Comparison of ENCODE assay signal across 26 cellular contexts in genomic region chr17:75003957-75004355, GRCh38.
"Had no signal": no experiment of that assay in that cellular context is flagged by ENCODE, and none has a peak within 500 bp of the region (broad histone marks: within the 10 kb centered on the region; RNA-seq: fewer than 3 reads in every experiment).

No MANE protein-coding gene starts in this region.

- ATAC-seq: natural killer cell; psoas muscle; stimulated activated effector memory CD8-positive, alpha-beta T cell treated with anti-CD3 and anti-CD28 coated beads, Interleukin-12 subunit alpha, Interleukin-12 subunit beta, amount 100 ng/mL, for 72 hours; stimulated activated naive CD8-positive, alpha-beta T cell treated with anti-CD3 and anti-CD28 coated beads, Interleukin-15, amount 100 ng/mL, for 72 hours; stimulated activated naive CD8-positive, alpha-beta T cell treated with anti-CD3 and anti-CD28 coated beads, Interleukin-15, Interleukin-2, amounts not matched to agents 100 U/mL and 50 U/mL, for 24 hours had no signal

- H3K4me3 Mint-ChIP-seq: natural killer cell; nephron; neural progenitor cell; stimulated activated effector memory CD8-positive, alpha-beta T cell treated with anti-CD3 and anti-CD28 coated beads, Interleukin-12 subunit alpha, Interleukin-12 subunit beta, amount 100 ng/mL, for 72 hours; stimulated activated naive CD8-positive, alpha-beta T cell treated with anti-CD3 and anti-CD28 coated beads, Interleukin-15, amount 100 ng/mL, for 72 hours had no signal

- H3K9me3 Mint-ChIP-seq: natural killer cell; nephron; neural progenitor cell; stimulated activated effector memory CD8-positive, alpha-beta T cell treated with anti-CD3 and anti-CD28 coated beads, Interleukin-12 subunit alpha, Interleukin-12 subunit beta, amount 100 ng/mL, for 72 hours; stimulated activated naive CD8-positive, alpha-beta T cell treated with anti-CD3 and anti-CD28 coated beads, Interleukin-15, amount 100 ng/mL, for 72 hours had no signal

- H3K4me1 ChIP-seq: neural progenitor cell, parathyroid adenoma, psoas muscle, right lobe of liver, sigmoid colon, thyroid gland, tibial nerve, upper lobe of left lung, vagina had no signal

- H3K79me2 ChIP-seq: parathyroid adenoma had no signal

- H3K36me3 ChIP-seq: neural progenitor cell, ovary, thyroid gland had no signal

- H3K9me3 ChIP-seq: ovary, psoas muscle, right lobe of liver, sigmoid colon, suprapubic skin, thoracic aorta, thyroid gland, tibial nerve, upper lobe of left lung, vagina had no signal

- H3K27me3 ChIP-seq: neural progenitor cell, ovary, right lobe of liver, sigmoid colon, suprapubic skin, thyroid gland, tibial nerve, upper lobe of left lung, vagina had no signal

- H3K36me3 Mint-ChIP-seq: natural killer cell; stimulated activated effector memory CD8-positive, alpha-beta T cell treated with anti-CD3 and anti-CD28 coated beads, Interleukin-12 subunit alpha, Interleukin-12 subunit beta, amount 100 ng/mL, for 72 hours had no signal

- H3K4me1 Mint-ChIP-seq: nephron; neural progenitor cell; stimulated activated effector memory CD8-positive, alpha-beta T cell treated with anti-CD3 and anti-CD28 coated beads, Interleukin-12 subunit alpha, Interleukin-12 subunit beta, amount 100 ng/mL, for 72 hours had no signal

- H3K4me2 ChIP-seq: neural progenitor cell had no signal

- H3K27ac ChIP-seq: neural progenitor cell, ovary, parathyroid adenoma, psoas muscle, right lobe of liver, sigmoid colon, suprapubic skin, thoracic aorta, thyroid gland, tibial nerve, upper lobe of left lung, vagina had no signal

- H3K4me3 ChIP-seq: neural progenitor cell, ovary, psoas muscle, right lobe of liver, sigmoid colon, suprapubic skin, thoracic aorta, thyroid gland, tibial nerve, upper lobe of left lung, vagina had no signal

- H3K27me3 Mint-ChIP-seq: progenitor cell of endocrine pancreas; stimulated activated naive CD8-positive, alpha-beta T cell treated with anti-CD3 and anti-CD28 coated beads, Interleukin-15, amount 100 ng/mL, for 72 hours had no signal

- H2AFZ ChIP-seq: neural progenitor cell, parathyroid adenoma had no signal

- H3K27ac Mint-ChIP-seq: natural killer cell; nephron; neural progenitor cell; progenitor cell of endocrine pancreas; stimulated activated effector memory CD8-positive, alpha-beta T cell treated with anti-CD3 and anti-CD28 coated beads, Interleukin-12 subunit alpha, Interleukin-12 subunit beta, amount 100 ng/mL, for 72 hours; stimulated activated naive CD8-positive, alpha-beta T cell treated with anti-CD3 and anti-CD28 coated beads, Interleukin-15, amount 100 ng/mL, for 72 hours had no signal

- DNase-seq: natural killer cell; occipital lobe; ovary; right lobe of liver; sigmoid colon; small intestine; stimulated activated CD4-positive, alpha-beta T cell treated with anti-CD3 and anti-CD28 coated beads, Interleukin-15, amount 100 ng/mL, for 24 hours; stimulated activated CD4-positive, alpha-beta T cell treated with anti-CD3 and anti-CD28 coated beads, Interleukin-2, amount 100 ng/mL, for 24 hours; stimulated activated CD4-positive, alpha-beta T cell treated with anti-CD3 and anti-CD28 coated beads, Interleukin-2, amount 100 ng/mL, for 48 hours; stimulated activated CD4-positive, alpha-beta T cell treated with anti-CD3 and anti-CD28 coated beads, Interleukin-4, amount 100 ng/mL, for 24 hours; stimulated activated naive CD4-positive, alpha-beta T cell; stimulated activated naive CD8-positive, alpha-beta T cell treated with anti-CD3 and anti-CD28 coated beads, Interleukin-15, amount 100 ng/mL, for 72 hours; stimulated activated naive CD8-positive, alpha-beta T cell treated with anti-CD3 and anti-CD28 coated beads, Interleukin-15, Interleukin-2, amounts not matched to agents 100 U/mL and 50 U/mL, for 24 hours; thyroid gland; trophoblast cell had no signal

- H3K9ac ChIP-seq: neural progenitor cell, parathyroid adenoma had no signal
